1 cellular context compared by ENCODE assay signal in the genomic region with DNA sequence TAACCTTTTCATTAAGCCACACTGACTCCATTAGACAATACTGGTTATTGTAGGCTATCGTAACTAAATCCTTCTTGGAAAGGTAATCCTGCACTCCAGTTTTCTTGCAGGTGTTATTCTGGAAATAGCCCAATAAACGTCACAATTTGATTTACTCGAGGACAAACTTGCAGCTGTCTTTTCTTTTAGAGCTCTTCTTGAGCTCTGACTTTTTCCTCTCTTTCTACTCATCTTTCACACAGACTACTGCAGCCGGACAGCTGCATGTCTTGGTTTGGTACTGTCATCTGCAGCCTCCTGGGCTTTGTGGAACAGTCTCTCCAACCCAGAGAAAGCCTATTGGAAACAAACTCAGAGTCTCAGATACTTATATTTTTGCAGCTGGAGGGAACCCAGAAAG.
TF ChIP-seq lines count a peak whose summit lies in the region.

No MANE protein-coding gene starts in this region.

TF ChIP-seq in GM23338, 12 proteins besides CTCF, POLR2A, EP300 and RAD21 (continued from another document):
- TF ChIP-seq, protein P1, sequence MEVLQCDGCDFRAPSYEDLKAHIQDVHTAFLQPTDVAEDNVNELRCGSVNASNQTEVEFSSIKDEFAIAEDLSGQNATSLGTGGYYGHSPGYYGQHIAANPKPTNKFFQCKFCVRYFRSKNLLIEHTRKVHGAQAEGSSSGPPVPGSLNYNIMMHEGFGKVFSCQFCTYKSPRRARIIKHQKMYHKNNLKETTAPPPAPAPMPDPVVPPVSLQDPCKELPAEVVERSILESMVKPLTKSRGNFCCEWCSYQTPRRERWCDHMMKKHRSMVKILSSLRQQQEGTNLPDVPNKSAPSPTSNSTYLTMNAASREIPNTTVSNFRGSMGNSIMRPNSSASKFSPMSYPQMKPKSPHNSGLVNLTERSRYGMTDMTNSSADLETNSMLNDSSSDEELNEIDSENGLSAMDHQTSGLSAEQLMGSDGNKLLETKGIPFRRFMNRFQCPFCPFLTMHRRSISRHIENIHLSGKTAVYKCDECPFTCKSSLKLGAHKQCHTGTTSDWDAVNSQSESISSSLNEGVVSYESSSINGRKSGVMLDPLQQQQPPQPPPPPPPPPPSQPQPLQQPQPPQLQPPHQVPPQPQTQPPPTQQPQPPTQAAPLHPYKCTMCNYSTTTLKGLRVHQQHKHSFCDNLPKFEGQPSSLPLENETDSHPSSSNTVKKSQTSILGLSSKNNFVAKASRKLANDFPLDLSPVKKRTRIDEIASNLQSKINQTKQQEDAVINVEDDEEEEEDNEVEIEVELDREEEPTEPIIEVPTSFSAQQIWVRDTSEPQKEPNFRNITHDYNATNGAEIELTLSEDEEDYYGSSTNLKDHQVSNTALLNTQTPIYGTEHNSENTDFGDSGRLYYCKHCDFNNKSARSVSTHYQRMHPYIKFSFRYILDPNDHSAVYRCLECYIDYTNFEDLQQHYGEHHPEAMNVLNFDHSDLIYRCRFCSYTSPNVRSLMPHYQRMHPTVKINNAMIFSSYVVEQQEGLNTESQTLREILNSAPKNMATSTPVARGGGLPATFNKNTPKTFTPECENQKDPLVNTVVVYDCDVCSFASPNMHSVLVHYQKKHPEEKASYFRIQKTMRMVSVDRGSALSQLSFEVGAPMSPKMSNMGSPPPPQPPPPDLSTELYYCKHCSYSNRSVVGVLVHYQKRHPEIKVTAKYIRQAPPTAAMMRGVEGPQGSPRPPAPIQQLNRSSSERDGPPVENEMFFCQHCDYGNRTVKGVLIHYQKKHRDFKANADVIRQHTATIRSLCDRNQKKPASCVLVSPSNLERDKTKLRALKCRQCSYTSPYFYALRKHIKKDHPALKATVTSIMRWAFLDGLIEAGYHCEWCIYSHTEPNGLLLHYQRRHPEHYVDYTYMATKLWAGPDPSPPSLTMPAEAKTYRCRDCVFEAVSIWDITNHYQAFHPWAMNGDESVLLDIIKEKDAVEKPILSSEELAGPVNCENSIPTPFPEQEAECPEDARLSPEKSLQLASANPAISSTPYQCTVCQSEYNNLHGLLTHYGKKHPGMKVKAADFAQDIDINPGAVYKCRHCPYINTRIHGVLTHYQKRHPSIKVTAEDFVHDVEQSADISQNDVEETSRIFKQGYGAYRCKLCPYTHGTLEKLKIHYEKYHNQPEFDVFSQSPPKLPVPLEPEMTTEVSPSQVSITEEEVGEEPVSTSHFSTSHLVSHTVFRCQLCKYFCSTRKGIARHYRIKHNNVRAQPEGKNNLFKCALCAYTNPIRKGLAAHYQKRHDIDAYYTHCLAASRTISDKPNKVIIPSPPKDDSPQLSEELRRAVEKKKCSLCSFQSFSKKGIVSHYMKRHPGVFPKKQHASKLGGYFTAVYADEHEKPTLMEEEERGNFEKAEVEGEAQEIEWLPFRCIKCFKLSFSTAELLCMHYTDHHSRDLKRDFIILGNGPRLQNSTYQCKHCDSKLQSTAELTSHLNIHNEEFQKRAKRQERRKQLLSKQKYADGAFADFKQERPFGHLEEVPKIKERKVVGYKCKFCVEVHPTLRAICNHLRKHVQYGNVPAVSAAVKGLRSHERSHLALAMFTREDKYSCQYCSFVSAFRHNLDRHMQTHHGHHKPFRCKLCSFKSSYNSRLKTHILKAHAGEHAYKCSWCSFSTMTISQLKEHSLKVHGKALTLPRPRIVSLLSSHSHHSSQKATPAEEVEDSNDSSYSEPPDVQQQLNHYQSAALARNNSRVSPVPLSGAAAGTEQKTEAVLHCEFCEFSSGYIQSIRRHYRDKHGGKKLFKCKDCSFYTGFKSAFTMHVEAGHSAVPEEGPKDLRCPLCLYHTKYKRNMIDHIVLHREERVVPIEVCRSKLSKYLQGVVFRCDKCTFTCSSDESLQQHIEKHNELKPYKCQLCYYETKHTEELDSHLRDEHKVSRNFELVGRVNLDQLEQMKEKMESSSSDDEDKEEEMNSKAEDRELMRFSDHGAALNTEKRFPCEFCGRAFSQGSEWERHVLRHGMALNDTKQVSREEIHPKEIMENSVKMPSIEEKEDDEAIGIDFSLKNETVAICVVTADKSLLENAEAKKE (CRISPR knock-in tag; IDR thresholded peaks at IDR 0.05): no peak
- TF ChIP-seq ZNF114 (CRISPR knock-in tag; IDR thresholded peaks at IDR 0.05): no peak
- TF ChIP-seq, protein P2, sequence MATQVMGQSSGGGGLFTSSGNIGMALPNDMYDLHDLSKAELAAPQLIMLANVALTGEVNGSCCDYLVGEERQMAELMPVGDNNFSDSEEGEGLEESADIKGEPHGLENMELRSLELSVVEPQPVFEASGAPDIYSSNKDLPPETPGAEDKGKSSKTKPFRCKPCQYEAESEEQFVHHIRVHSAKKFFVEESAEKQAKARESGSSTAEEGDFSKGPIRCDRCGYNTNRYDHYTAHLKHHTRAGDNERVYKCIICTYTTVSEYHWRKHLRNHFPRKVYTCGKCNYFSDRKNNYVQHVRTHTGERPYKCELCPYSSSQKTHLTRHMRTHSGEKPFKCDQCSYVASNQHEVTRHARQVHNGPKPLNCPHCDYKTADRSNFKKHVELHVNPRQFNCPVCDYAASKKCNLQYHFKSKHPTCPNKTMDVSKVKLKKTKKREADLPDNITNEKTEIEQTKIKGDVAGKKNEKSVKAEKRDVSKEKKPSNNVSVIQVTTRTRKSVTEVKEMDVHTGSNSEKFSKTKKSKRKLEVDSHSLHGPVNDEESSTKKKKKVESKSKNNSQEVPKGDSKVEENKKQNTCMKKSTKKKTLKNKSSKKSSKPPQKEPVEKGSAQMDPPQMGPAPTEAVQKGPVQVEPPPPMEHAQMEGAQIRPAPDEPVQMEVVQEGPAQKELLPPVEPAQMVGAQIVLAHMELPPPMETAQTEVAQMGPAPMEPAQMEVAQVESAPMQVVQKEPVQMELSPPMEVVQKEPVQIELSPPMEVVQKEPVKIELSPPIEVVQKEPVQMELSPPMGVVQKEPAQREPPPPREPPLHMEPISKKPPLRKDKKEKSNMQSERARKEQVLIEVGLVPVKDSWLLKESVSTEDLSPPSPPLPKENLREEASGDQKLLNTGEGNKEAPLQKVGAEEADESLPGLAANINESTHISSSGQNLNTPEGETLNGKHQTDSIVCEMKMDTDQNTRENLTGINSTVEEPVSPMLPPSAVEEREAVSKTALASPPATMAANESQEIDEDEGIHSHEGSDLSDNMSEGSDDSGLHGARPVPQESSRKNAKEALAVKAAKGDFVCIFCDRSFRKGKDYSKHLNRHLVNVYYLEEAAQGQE (IDR thresholded peaks at IDR 0.05; ENCODE audit: unreplicated experiment): no peak
- TF ChIP-seq ZNF331 (CRISPR knock-in tag; IDR thresholded peaks at IDR 0.05; ENCODE audit: low read depth): no peak
- TF ChIP-seq NANOG (IDR thresholded peaks at IDR 0.05; ENCODE audit: borderline replicate concordance): no peak
